Comparison of ENCODE assay signal across 16 cellular contexts in genomic region chr12:21677204-21677603, GRCh38.
"Had no signal": no experiment of that assay in that cellular context is flagged by ENCODE, and none has a peak within 500 bp of the region (broad histone marks: within the 10 kb centered on the region; RNA-seq: fewer than 3 reads in every experiment).

No MANE protein-coding gene starts in this region.

- H3K9me3 ChIP-seq: neutrophil, SK-N-SH, tibial nerve had no signal

- H3K36me3 ChIP-seq: neutrophil, tibial nerve had no signal

- H3K4me3 Mint-ChIP-seq: mesothelial cell of epicardium; T-helper 1 cell treated with Interleukin-12 subunit alpha and Interleukin-12 subunit beta and Interleukin-4 antibody, amounts not matched to agents 30 μg/mL and 1 μg/mL, for 36 hours had no signal

- H3K27ac Mint-ChIP-seq: mesothelial cell of epicardium; T-helper 1 cell treated with Interleukin-12 subunit alpha and Interleukin-12 subunit beta and Interleukin-4 antibody, amounts not matched to agents 30 μg/mL and 1 μg/mL, for 36 hours had no signal

- H3K4me1 ChIP-seq: tibial nerve had no signal

- H3K27me3 ChIP-seq: neutrophil, tibial nerve had no signal

- H3K4me3 ChIP-seq: skin epidermis, tibial nerve had no signal

- H3K36me3 Mint-ChIP-seq: mesothelial cell of epicardium had no signal

- DNase-seq: activated CD4-positive, alpha-beta T cell treated with anti-CD3 and anti-CD28 coated beads, Interleukin-2, amount 50 U/mL, for 4 hours; activated CD4-positive, CD25-positive, alpha-beta regulatory T cell; activated CD8-positive, alpha-beta memory T cell treated with anti-CD3 and anti-CD28 coated beads, Interleukin-2, amount 50 U/mL, for 48 hours; activated effector memory CD4-positive, alpha-beta T cell treated with anti-CD3 and anti-CD28 coated beads, Interleukin-2, amount 50 U/mL, for 16 hours; caudate nucleus; cortex of kidney; effector CD8-positive, alpha-beta T cell; hypothalamus; retina; Right ventricle myocardium superior; SK-N-SH had no signal

- H3K27ac ChIP-seq: neutrophil, tibial nerve had no signal

- H3K9me3 Mint-ChIP-seq: mesothelial cell of epicardium; T-helper 1 cell treated with Interleukin-12 subunit alpha and Interleukin-12 subunit beta and Interleukin-4 antibody, amounts not matched to agents 30 μg/mL and 1 μg/mL, for 36 hours had no signal
